ENCODE assay signal across 16 cellular contexts in genomic region chr5:139368613-139369012, GRCh38. TPM values are rescaled to one million over a fixed set of nuclear protein-coding genes. Genes with fewer than 3 reads are reported as not detected.
A peak's percentile ranks its signal among the peaks of the same experiment; 100 is the strongest.
DNase-seq lines count a peak whose midpoint lies in the region; ATAC-seq, FAIRE-seq and TF ChIP-seq lines count a peak whose summit lies in the region.
"Had no signal": no experiment of that assay in that cellular context is flagged by ENCODE, and none has a peak within 500 bp of the region (broad histone marks: within the 10 kb centered on the region; RNA-seq: fewer than 3 reads in every experiment).

No MANE protein-coding gene starts in this region.

- ATAC-seq in IMR-90 (ENCODE audit: low read depth) (peak; percentile 7; the same call in 1 of the 2 replicates), GM12878 (no peak)
- ATAC-seq: activated T-helper 17 cell treated with anti-CD3 and anti-CD28 coated beads, Interleukin-2, amount 50 U/mL, for 72 hours; esophagus mucosa had no signal

- no peak overlapping the region for H3K4ac ChIP-seq in IMR-90 (ENCODE audit: low read depth, low read length)

- H3F3A ChIP-seq in neural progenitor cell (ENCODE audit: low read depth), result peaks cover 16% of the 10 kb centered on the region

- H3K27ac Mint-ChIP-seq in neural progenitor cell (no peak overlapping the region), Caco-2 (ENCODE audit: unreplicated experiment) (no peak overlapping the region)
- H3K27ac Mint-ChIP-seq: activated T-helper 17 cell treated with anti-CD3 and anti-CD28 coated beads, Interleukin-2, amount 50 U/mL, for 72 hours had no signal

- no peaks in the 10 kb centered on the region for H3K27me3 Mint-ChIP-seq in neural progenitor cell (ENCODE audit: insufficient read depth, low read depth)
- no peaks in the 10 kb centered on the region for H3K27me3 Mint-ChIP-seq in Caco-2 (ENCODE audit: insufficient read depth, unreplicated experiment)
- H3K27me3 Mint-ChIP-seq: activated T-helper 17 cell treated with anti-CD3 and anti-CD28 coated beads, Interleukin-2, amount 50 U/mL, for 72 hours had no signal

- H3K56ac ChIP-seq in IMR-90 (ENCODE audit: extremely low read depth, insufficient read depth, low read length), result no peak overlapping the region

- no peaks in the 10 kb centered on the region for H3K4me1 Mint-ChIP-seq in neural progenitor cell
- H3K4me1 Mint-ChIP-seq in Caco-2 (ENCODE audit: low read depth, unreplicated experiment), result no peaks in the 10 kb centered on the region

- H3K4me2 ChIP-seq in IMR-90 (ENCODE audit: low read depth, low read length) (peak overlapping the region; percentile 44), GM12878 (ENCODE audit: control insufficient read depth, insufficient read depth) (no peak overlapping the region), neural progenitor cell (no peak overlapping the region)

- H2AK5ac ChIP-seq in IMR-90 (ENCODE audit: low read depth, low read length), result no peak overlapping the region

- H3K27ac ChIP-seq in IMR-90 (ENCODE audit: insufficient read depth, low read length) (peak overlapping the region; percentile 40; the same call in 1 of the 2 replicates), GM12878 (ENCODE audit: control insufficient read depth, insufficient read depth) (no peak overlapping the region), neural progenitor cell (no peak overlapping the region)
- H3K27ac ChIP-seq: tibial nerve had no signal

- H3K36me3 Mint-ChIP-seq in neural progenitor cell (peaks cover 33% of the 10 kb centered on the region), Caco-2 (ENCODE audit: insufficient read depth, unreplicated experiment) (peaks cover 54% of the 10 kb centered on the region)

- POLR2A ChIA-PET in IMR-90 (lab: Charles Lee; ENCODE audit: unreplicated experiment) (no interaction called here), GM12878 (lab: Charles Lee) (interaction anchor here (1.2 kb wide), 1 partner anchor 84 kb away, joined by 3 read pairs; no protein-coding TSS in a partner anchor), Caco-2 (lab: Charles Lee) (no interaction called here)

- TF ChIP-seq POLR2A in IMR-90 (IDR thresholded peaks at IDR 0.05; ENCODE audit: low read depth, low read length) (no peak), GM12878 (IDR thresholded peaks at IDR 0.05; ENCODE audit: low read depth, low read length) (no peak)

- H4K5ac ChIP-seq in IMR-90 (ENCODE audit: low read depth, low read length), result no peak overlapping the region

- no peak for TF ChIP-seq EP300 in GM12878 (IDR thresholded peaks at IDR 0.05; ENCODE audit: borderline replicate concordance in 1 of 2, control insufficient read depth in 1 of 2, low read depth in 2 of 2, low read length in 2 of 2)

- no peak overlapping the region for H3K14ac ChIP-seq in IMR-90 (replicated peaks; ENCODE audit: low read depth, low read length)

- TF ChIP-seq RAD21 in IMR-90 (IDR thresholded peaks at IDR 0.05; ENCODE audit: low read length) (peak; percentile 27; the same call in 1 of the 2 replicates), GM12878 (IDR thresholded peaks at IDR 0.05; ENCODE audit: insufficient read depth, low read depth, low read length) (0 out of 2 replicates have a peak, but pooled peaks have one; percentile 5)

- CTCF ChIA-PET in IMR-90 (lab: Yijun Ruan, JAX) (interaction anchor here (0.6 kb wide), 1 partner anchor 793 kb away, joined by 5 read pairs; the partner anchor contains the start of gene HSPA9), GM12878 (lab: Yijun Ruan, JAX) (interaction anchor here (0.9 to 2.8 kb wide), 7 partner anchors 21 to 123 kb away, joined by 3 to 17 read pairs (median 3); partner anchors contain the start of gene MZB1), Caco-2 (lab: Charles Lee) (interaction anchor here (0.6 to 1.0 kb wide), 3 partner anchors 14 to 96 kb away, joined by 3 to 4 read pairs (median 3); no protein-coding TSS in a partner anchor)

- H3K9me3 Mint-ChIP-seq in neural progenitor cell (no peaks in the 10 kb centered on the region), Caco-2 (ENCODE audit: unreplicated experiment) (no peaks in the 10 kb centered on the region)
- H3K9me3 Mint-ChIP-seq: activated T-helper 17 cell treated with anti-CD3 and anti-CD28 coated beads, Interleukin-2, amount 50 U/mL, for 72 hours had no signal

- RAD21 ChIA-PET in GM12878 (lab: Charles Lee; ENCODE audit: unreplicated experiment), result interaction anchor here (1.0 to 1.4 kb wide), 3 partner anchors 9 to 118 kb away, joined by 3 to 10 read pairs (median 3); no protein-coding TSS in a partner anchor

- no peak overlapping the region for H2BK15ac ChIP-seq in IMR-90 (ENCODE audit: low read depth, low read length)

- peak; percentile 33 for DNase-seq in G401 (ENCODE audit: low spot score)
- DNase-seq in IMR-90, result peak; percentile 29
- DNase-seq in GM12878 (ENCODE audit: low read depth, low spot score), result no peak
- no peak for DNase-seq in neural progenitor cell (ENCODE audit: low spot score)
- DNase-seq in NCI-H774 (lab: John Stamatoyannopoulos, UW), result no peak
- DNase-seq in NCI-H345 (lab: John Stamatoyannopoulos, UW), result no peak
- no peak for DNase-seq in Caco-2
- no peak for DNase-seq in activated CD4-positive, alpha-beta T cell treated with anti-CD3 and anti-CD28 coated beads, Interleukin-2, amount 50 U/mL, for 4 hours
- DNase-seq: activated CD4-positive, alpha-beta T cell treated with anti-CD3 and anti-CD28 coated beads for 1 hour; DMS153; NCI-H1105; NCI-H748 treated with DMSO at 0.1 percent for 48 hours; retina had no signal

- WGBS in IMR-90 (ENCODE audit: extremely low coverage in 2 of 2, insufficient read length in 1 of 2), 2 experiments, result no CpG with 5 or more reads among the region's 2 CpGs
- 98% methylated on average over 2 of the region's 2 CpGs for WGBS in GM12878 (ENCODE audit: insufficient coverage, insufficient replicate concordance, low lambda C conversion rate, missing lambda C conversion rate)

- H2BK20ac ChIP-seq in IMR-90 (ENCODE audit: low read depth, low read length), result no peak overlapping the region

- no peak overlapping the region for H2AFZ ChIP-seq in IMR-90 (replicated peaks; ENCODE audit: low read length, poor library complexity)
- no peak overlapping the region for H2AFZ ChIP-seq in GM12878 (ENCODE audit: control insufficient read depth, low read depth, low read length)
- H2AFZ ChIP-seq in neural progenitor cell (replicated peaks), result no peak overlapping the region

- 0 out of 2 replicates have a peak overlapping the region, but pooled peaks have one; percentile 21 for H3K23ac ChIP-seq in IMR-90 (ENCODE audit: low read depth, low read length)

- no peak overlapping the region for H2BK120ac ChIP-seq in IMR-90 (ENCODE audit: low read depth, low read length)

- no peak overlapping the region for H2AK9ac ChIP-seq in IMR-90 (replicated peaks; ENCODE audit: low read depth, low read length, poor library complexity)

- dilution Hi-C loops in IMR-90 (cut with HindIII; ENCODE audit: low sequenced_read_pairs, unreplicated experiment), result no loop called here

- intact Hi-C loops in IMR-90 (cut with micrococcal nuclease), result no loop called here
- intact Hi-C loops in GM12878 (cut with micrococcal nuclease; ENCODE audit: unreplicated experiment), result no loop called here
- intact Hi-C loops in Caco-2 (cut with micrococcal nuclease; ENCODE audit: unreplicated experiment), result no loop called here

- SMC1A ChIA-PET in GM12878 (lab: Charles Lee; ENCODE audit: uncharacterized antibody, unreplicated experiment), result interaction anchor here (0.5 to 1.9 kb wide), 5 partner anchors 11 to 347 kb away, joined by 4 to 6 read pairs (median 5); no protein-coding TSS in a partner anchor

- BruUV-seq in IMR-90 (replicated peaks; lab: Mats Ljungman, UMichigan) (no TSS peak), GM12878 (replicated peaks; lab: Mats Ljungman, UMichigan) (no TSS peak), Caco-2 (replicated peaks; lab: Mats Ljungman, UMichigan) (no TSS peak)

- FAIRE-seq in GM12878 (lab: Jason Lieb, UNC), result no peak

- no peak overlapping the region; the same call in 1 of the 2 replicates for H3K18ac ChIP-seq in IMR-90 (ENCODE audit: low read depth, low read length)

- H3K36me3 ChIP-seq in IMR-90 (ENCODE audit: control insufficient read depth, insufficient read depth, low read length) (peaks cover 44% of the 10 kb centered on the region), GM12878 (ENCODE audit: control insufficient read depth in 2 of 2, insufficient read depth in 2 of 2, low read length in 1 of 2) (peaks cover 6 to 25% of the 10 kb centered on the region in 2 experiments; a peak in 3 of 4 replicates), neural progenitor cell (peaks cover 27% of the 10 kb centered on the region), Caco-2 (ENCODE audit: control insufficient read depth, insufficient read depth, low read length) (0 out of 2 replicates have a peak, but pooled peaks cover 1% of the 10 kb centered on the region)

- H3K4me1 ChIP-seq in IMR-90 (ENCODE audit: control insufficient read depth, insufficient read depth, low read length), result peaks cover 11% of the 10 kb centered on the region
- H3K4me1 ChIP-seq in GM12878 (ENCODE audit: control insufficient read depth, insufficient read depth, low read length), result no peaks in the 10 kb centered on the region
- no peaks in the 10 kb centered on the region for H3K4me1 ChIP-seq in neural progenitor cell
- no peaks in the 10 kb centered on the region for H3K4me1 ChIP-seq in Caco-2

- no peaks in the 10 kb centered on the region for H3K9me3 ChIP-seq in IMR-90 (ENCODE audit: control insufficient read depth, insufficient read depth, low read length)
- H3K9me3 ChIP-seq in GM12878 (replicated peaks; ENCODE audit: control insufficient read depth, insufficient read depth, low read length), result no peaks in the 10 kb centered on the region
- no peaks in the 10 kb centered on the region for H3K9me3 ChIP-seq in neural progenitor cell (ENCODE audit: low read depth)
- H3K9me3 ChIP-seq in Caco-2, result no peaks in the 10 kb centered on the region
- H3K9me3 ChIP-seq: tibial nerve had no signal

- in situ Hi-C loops in G401 (cut with HindIII; ENCODE audit: low sequenced_read_pairs) (no loop called here), IMR-90 (cut with MboI; ENCODE audit: low sequenced_read_pairs) (no loop called here), GM12878 (cut with MboI) (no loop called here)

- H4K20me1 ChIP-seq in IMR-90 (ENCODE audit: insufficient read depth, low read length) (peaks cover 24% of the 10 kb centered on the region; the same call in 1 of the 2 replicates), GM12878 (ENCODE audit: control insufficient read depth, insufficient read depth) (no peaks in the 10 kb centered on the region), neural progenitor cell (ENCODE audit: low read depth) (peaks cover 33% of the 10 kb centered on the region)

- no peak overlapping the region for H3K4me3 ChIP-seq in IMR-90 (ENCODE audit: insufficient read depth, low read depth, low read length)
- no peak overlapping the region for H3K4me3 ChIP-seq in GM12878
- no peak overlapping the region for H3K4me3 ChIP-seq in neural progenitor cell
- H3K4me3 ChIP-seq in Caco-2 (ENCODE audit: low read depth, low read length), result no peak overlapping the region
- H3K4me3 ChIP-seq: tibial nerve had no signal

- no peaks in the 10 kb centered on the region for H3K27me3 ChIP-seq in IMR-90 (ENCODE audit: control insufficient read depth, insufficient read depth, low read length)
- H3K27me3 ChIP-seq in GM12878 (replicated peaks in 1 of 2; ENCODE audit: control insufficient read depth in 2 of 2, insufficient read depth in 2 of 2, low read length in 1 of 2), result no peaks in the 10 kb centered on the region
- no peaks in the 10 kb centered on the region for H3K27me3 ChIP-seq in neural progenitor cell
- no peaks in the 10 kb centered on the region for H3K27me3 ChIP-seq in Caco-2 (replicated peaks; ENCODE audit: control insufficient read depth, insufficient read depth, low read length)
- H3K27me3 ChIP-seq: tibial nerve had no signal

- peaks cover 13% of the 10 kb centered on the region for H3K9me1 ChIP-seq in IMR-90 (ENCODE audit: insufficient read depth, low read length)

- TF ChIP-seq CTCF in IMR-90 (conservative IDR thresholded peaks at IDR 0.05; ENCODE audit: low read depth, low read length), result 0 out of 2 replicates have a peak, but pooled peaks have one; percentile 19
- peak in 1 of 3 experiments; percentile 29; a peak in 1 of 6 replicates for TF ChIP-seq CTCF in GM12878 (IDR thresholded peaks at IDR 0.05 in 2 of 3, conservative IDR thresholded peaks at IDR 0.05 in 1 of 3; ENCODE audit: control insufficient read depth in 2 of 3, extremely low read depth in 1 of 3, insufficient read depth in 1 of 3, low read depth in 3 of 3, low read length in 3 of 3)
- TF ChIP-seq CTCF in neural progenitor cell (IDR thresholded peaks at IDR 0.05), result peak; percentile 10
- TF ChIP-seq CTCF in Caco-2 (IDR thresholded peaks at IDR 0.05; ENCODE audit: insufficient read depth in 1 of 2, low read depth in 1 of 2, low read length in 1 of 2, severe bottlenecking in 1 of 2, unreplicated experiment in 1 of 2), result no peak

- no peak overlapping the region for H4K8ac ChIP-seq in IMR-90 (ENCODE audit: low read depth in 2 of 2, low read length in 2 of 2)

- no peaks in the 10 kb centered on the region for H3K79me2 ChIP-seq in GM12878 (ENCODE audit: control insufficient read depth, insufficient read depth, low read length)
- H3K79me2 ChIP-seq in neural progenitor cell (ENCODE audit: low read depth), result peaks cover 19% of the 10 kb centered on the region

- peaks cover 18 to 50% of the 10 kb centered on the region in 2 experiments for H3K79me1 ChIP-seq in IMR-90 (ENCODE audit: low read depth in 1 of 2, low read length in 2 of 2)

- H3K9ac ChIP-seq in IMR-90 (ENCODE audit: low read depth, low read length), result no peak overlapping the region
- H3K9ac ChIP-seq in GM12878 (ENCODE audit: control insufficient read depth, insufficient read depth, low read length), result no peak overlapping the region
- no peak overlapping the region for H3K9ac ChIP-seq in neural progenitor cell

- H2BK5ac ChIP-seq in IMR-90 (ENCODE audit: low read depth, low read length, poor library complexity, severe bottlenecking), result peak overlapping the region; percentile 11

- H3K4me3 Mint-ChIP-seq in neural progenitor cell (no peak overlapping the region), Caco-2 (ENCODE audit: unreplicated experiment) (no peak overlapping the region)
- H3K4me3 Mint-ChIP-seq: activated T-helper 17 cell treated with anti-CD3 and anti-CD28 coated beads, Interleukin-2, amount 50 U/mL, for 72 hours had no signal

- no peak overlapping the region for H4K91ac ChIP-seq in IMR-90 (ENCODE audit: insufficient read depth, low read depth, low read length)

RNA-seq across cellular contexts. Expression of gene SLC23A1, which starts 14.5 kb away (rescaled TPM):
- not detected in 2 replicates for total RNA-seq in G401 (2014; rRNA removed; shearing (Covaris generic))
- total RNA-seq in IMR-90 (2012; rRNA removed), result not detected in 2 replicates
- polyA plus RNA-seq in IMR-90 (2012; rRNA removed), result not detected in 2 replicates
- 0.08 TPM in 1 of 2 replicates, not detected in the other for polyA plus RNA-seq in IMR-90 (2012; cell fraction: cytosol; rRNA removed)
- 0.03 and 0.04 TPM in 2 replicates for polyA plus RNA-seq in IMR-90 (2012; cell fraction: nucleus; rRNA removed; ENCODE audit: low replicate concordance)
- total RNA-seq in GM12878 (2013; cell fraction: nucleolus; rRNA removed), result 24.3 and 24.7 TPM in 2 replicates
- total RNA-seq in GM12878 (2014; rRNA removed), result 0.98 and 1.2 TPM in 2 replicates
- 1.7 and 2.4 TPM in 2 replicates for total RNA-seq in GM12878 (2014; rRNA removed; fragmentation: Illumina TruSeq; extraction: Trizol)
- 4.1 and 4.7 TPM in 2 replicates for total RNA-seq in GM12878 (2021)
- polyA plus RNA-seq in GM12878 (2011; ENCODE audit: low read depth), result 1.2 TPM
- 1.1 and 1.5 TPM in 2 replicates for polyA plus RNA-seq in GM12878 (2011; rRNA removed)
- polyA plus RNA-seq in GM12878 (2011; cell fraction: cytosol; rRNA removed), result 1.2 and 1.3 TPM in 2 replicates
- polyA plus RNA-seq in GM12878 (2011; cell fraction: nucleus; rRNA removed), result 18.8 and 22.0 TPM in 2 replicates
- polyA plus RNA-seq in GM12878 (2012), result 3.3 and 4.3 TPM in 2 replicates
- polyA plus RNA-seq in GM12878 (2014; fragmentation: Illumina TruSeq; extraction: Trizol), result 0.95 and 1.7 TPM in 2 replicates
- under 1 TPM; 0.35 to 0.74 TPM for polyA plus RNA-seq in GM12878 (2014; fragmentation: Nextera tagmentation; extraction: Ambion mirVana)
- 3.2 and 3.3 TPM in 2 replicates for polyA plus RNA-seq in GM12878 (2014; rRNA removed)
- 1 to 10 TPM; 1.5 to 1.6 TPM for polyA plus RNA-seq in GM12878 (2016; fragmentation: Nextera tagmentation; extraction: Ambion mirVana)
- polyA minus RNA-seq in GM12878 (2011; rRNA and poly(A)+ RNA removed), result 5.6 and 11.2 TPM in 2 replicates
- polyA minus RNA-seq in GM12878 (2011; cell fraction: cytosol; rRNA and poly(A)+ RNA removed), result not detected in 2 replicates
- 9.8 and 16.2 TPM in 2 replicates for polyA minus RNA-seq in GM12878 (2011; cell fraction: nucleus; rRNA and poly(A)+ RNA removed)
- not detected in 2 replicates for total RNA-seq in neural progenitor cell (ENCODE audit: low replicate concordance)
- total RNA-seq in Caco-2 (2022), result 20.4 and 24.0 TPM in 2 replicates
- total RNA-seq: tibial nerve had no signal

RNA-seq across cellular contexts. Expression of gene MZB1, which starts 21.1 kb away (rescaled TPM):
- not detected in 2 replicates for total RNA-seq in G401 (2014; rRNA removed; shearing (Covaris generic))
- total RNA-seq in IMR-90 (2012; rRNA removed) (not detected in 2 replicates), GM12878 (2014; rRNA removed) (211 and 238 TPM in 2 replicates), GM12878 (2014; rRNA removed; fragmentation: Illumina TruSeq; extraction: Trizol) (132 and 157 TPM in 2 replicates), GM12878 (2021) (200 and 218 TPM in 2 replicates), neural progenitor cell (ENCODE audit: low replicate concordance) (0.53 TPM in 1 of 2 replicates, not detected in the other), Caco-2 (2022) (not detected in 2 replicates)
- polyA plus RNA-seq in IMR-90 (2012; rRNA removed) (not detected in 2 replicates), GM12878 (2011; rRNA removed) (37.4 and 65.2 TPM in 2 replicates), GM12878 (2014; fragmentation: Illumina TruSeq; extraction: Trizol) (44.1 and 147 TPM in 2 replicates), GM12878 (2014; fragmentation: Nextera tagmentation; extraction: Ambion mirVana) (10 to 100 TPM; 19.3 to 56.9 TPM), GM12878 (2014; rRNA removed) (291 and 321 TPM in 2 replicates), GM12878 (2016; fragmentation: Nextera tagmentation; extraction: Ambion mirVana) (100 to 1,000 TPM; 369 to 406 TPM)
- not detected in 2 replicates for polyA plus RNA-seq in IMR-90 (2012; cell fraction: cytosol; rRNA removed)
- polyA plus RNA-seq in IMR-90 (2012; cell fraction: nucleus; rRNA removed; ENCODE audit: low replicate concordance), result 0.14 TPM in 1 of 2 replicates, not detected in the other
- total RNA-seq in GM12878 (2013; cell fraction: nucleolus; rRNA removed), result 108 and 124 TPM in 2 replicates
- 170 TPM for polyA plus RNA-seq in GM12878 (2011; ENCODE audit: low read depth)
- 96.6 and 144 TPM in 2 replicates for polyA plus RNA-seq in GM12878 (2011; cell fraction: cytosol; rRNA removed)
- polyA plus RNA-seq in GM12878 (2011; cell fraction: nucleus; rRNA removed), result 140 and 154 TPM in 2 replicates
- 253 and 361 TPM in 2 replicates for polyA plus RNA-seq in GM12878 (2012)
- polyA minus RNA-seq in GM12878 (2011; rRNA and poly(A)+ RNA removed), result 43.4 and 79.0 TPM in 2 replicates
- 21.8 and 23.1 TPM in 2 replicates for polyA minus RNA-seq in GM12878 (2011; cell fraction: cytosol; rRNA and poly(A)+ RNA removed)
- 58.2 and 93.9 TPM in 2 replicates for polyA minus RNA-seq in GM12878 (2011; cell fraction: nucleus; rRNA and poly(A)+ RNA removed)

RNA-seq across cellular contexts. Expression of gene PROB1, which starts 26.3 kb away (rescaled TPM):
- 0.55 and 0.78 TPM in 2 replicates for total RNA-seq in G401 (2014; rRNA removed; shearing (Covaris generic))
- under 0.01 TPM in 2 replicates for total RNA-seq in IMR-90 (2012; rRNA removed)
- 0.36 and 0.38 TPM in 2 replicates for polyA plus RNA-seq in IMR-90 (2012; rRNA removed)
- polyA plus RNA-seq in IMR-90 (2012; cell fraction: cytosol; rRNA removed), result 0.29 and 0.45 TPM in 2 replicates
- polyA plus RNA-seq in IMR-90 (2012; cell fraction: nucleus; rRNA removed; ENCODE audit: low replicate concordance), result 1.4 and 1.9 TPM in 2 replicates
- 3.5 and 4.4 TPM in 2 replicates for total RNA-seq in GM12878 (2013; cell fraction: nucleolus; rRNA removed)
- 3.0 and 3.8 TPM in 2 replicates for total RNA-seq in GM12878 (2014; rRNA removed)
- 1.7 and 2.0 TPM in 2 replicates for total RNA-seq in GM12878 (2014; rRNA removed; fragmentation: Illumina TruSeq; extraction: Trizol)
- 6.0 and 6.5 TPM in 2 replicates for total RNA-seq in GM12878 (2021)
- polyA plus RNA-seq in GM12878 (2011; ENCODE audit: low read depth), result 1.4 TPM
- 0.59 and 1.1 TPM in 2 replicates for polyA plus RNA-seq in GM12878 (2011; rRNA removed)
- 1.3 and 2.2 TPM in 2 replicates for polyA plus RNA-seq in GM12878 (2011; cell fraction: cytosol; rRNA removed)
- polyA plus RNA-seq in GM12878 (2011; cell fraction: nucleus; rRNA removed), result 3.4 and 4.5 TPM in 2 replicates
- polyA plus RNA-seq in GM12878 (2012), result 3.8 and 5.2 TPM in 2 replicates
- polyA plus RNA-seq in GM12878 (2014; fragmentation: Illumina TruSeq; extraction: Trizol), result 0.78 and 1.4 TPM in 2 replicates
- under 1 TPM; 0.14 to 0.58 TPM for polyA plus RNA-seq in GM12878 (2014; fragmentation: Nextera tagmentation; extraction: Ambion mirVana)
- polyA plus RNA-seq in GM12878 (2014; rRNA removed), result 4.7 and 5.1 TPM in 2 replicates
- polyA plus RNA-seq in GM12878 (2016; fragmentation: Nextera tagmentation; extraction: Ambion mirVana), result 1 to 10 TPM; 6.2 to 8.1 TPM
- polyA minus RNA-seq in GM12878 (2011; rRNA and poly(A)+ RNA removed), result 0.95 and 1.9 TPM in 2 replicates
- polyA minus RNA-seq in GM12878 (2011; cell fraction: cytosol; rRNA and poly(A)+ RNA removed), result 0.73 and 1.1 TPM in 2 replicates
- 3.4 and 6.2 TPM in 2 replicates for polyA minus RNA-seq in GM12878 (2011; cell fraction: nucleus; rRNA and poly(A)+ RNA removed)
- total RNA-seq in neural progenitor cell (ENCODE audit: low replicate concordance), result 0.67 and 2.6 TPM in 2 replicates
- 2.7 and 2.9 TPM in 2 replicates for total RNA-seq in Caco-2 (2022)

RNA-seq across cellular contexts. Expression of gene PAIP2, which starts 27.0 kb away (rescaled TPM):
- 70.2 and 79.6 TPM in 2 replicates for total RNA-seq in G401 (2014; rRNA removed; shearing (Covaris generic))
- 41.9 and 95.0 TPM in 2 replicates for total RNA-seq in IMR-90 (2012; rRNA removed)
- 48.8 and 59.5 TPM in 2 replicates for polyA plus RNA-seq in IMR-90 (2012; rRNA removed)
- 11.6 and 15.5 TPM in 2 replicates for polyA plus RNA-seq in IMR-90 (2012; cell fraction: cytosol; rRNA removed)
- 5.3 and 32.3 TPM in 2 replicates for polyA plus RNA-seq in IMR-90 (2012; cell fraction: nucleus; rRNA removed; ENCODE audit: low replicate concordance)
- 42.6 and 50.2 TPM in 2 replicates for total RNA-seq in GM12878 (2013; cell fraction: nucleolus; rRNA removed)
- 49.9 and 55.2 TPM in 2 replicates for total RNA-seq in GM12878 (2014; rRNA removed)
- 57.6 and 58.4 TPM in 2 replicates for total RNA-seq in GM12878 (2014; rRNA removed; fragmentation: Illumina TruSeq; extraction: Trizol)
- total RNA-seq in GM12878 (2021), result 60.5 and 71.1 TPM in 2 replicates
- 70.0 TPM for polyA plus RNA-seq in GM12878 (2011; ENCODE audit: low read depth)
- 143 and 198 TPM in 2 replicates for polyA plus RNA-seq in GM12878 (2011; rRNA removed)
- polyA plus RNA-seq in GM12878 (2011; cell fraction: cytosol; rRNA removed), result 55.0 and 60.8 TPM in 2 replicates
- polyA plus RNA-seq in GM12878 (2011; cell fraction: nucleus; rRNA removed), result 32.5 and 35.7 TPM in 2 replicates
- polyA plus RNA-seq in GM12878 (2012), result 95.1 and 144 TPM in 2 replicates
- polyA plus RNA-seq in GM12878 (2014; fragmentation: Illumina TruSeq; extraction: Trizol), result 105 and 125 TPM in 2 replicates
- polyA plus RNA-seq in GM12878 (2014; fragmentation: Nextera tagmentation; extraction: Ambion mirVana), result 100 to 1,000 TPM; 100 to 113 TPM
- 51.8 and 67.3 TPM in 2 replicates for polyA plus RNA-seq in GM12878 (2014; rRNA removed)
- 100 to 1,000 TPM; 153 to 154 TPM for polyA plus RNA-seq in GM12878 (2016; fragmentation: Nextera tagmentation; extraction: Ambion mirVana)
- polyA minus RNA-seq in GM12878 (2011; rRNA and poly(A)+ RNA removed), result 35.6 and 57.1 TPM in 2 replicates
- 26.6 and 28.4 TPM in 2 replicates for polyA minus RNA-seq in GM12878 (2011; cell fraction: cytosol; rRNA and poly(A)+ RNA removed)
- polyA minus RNA-seq in GM12878 (2011; cell fraction: nucleus; rRNA and poly(A)+ RNA removed), result 12.2 and 16.5 TPM in 2 replicates
- 115 and 201 TPM in 2 replicates for total RNA-seq in neural progenitor cell (ENCODE audit: low replicate concordance)
- 73.6 and 83.6 TPM in 2 replicates for total RNA-seq in Caco-2 (2022)

RNA-seq across cellular contexts. Expression of gene SPATA24, which starts 35.3 kb away (rescaled TPM):
- 10.6 and 24.7 TPM in 2 replicates for total RNA-seq in G401 (2014; rRNA removed; shearing (Covaris generic))
- total RNA-seq in IMR-90 (2012; rRNA removed) (4.3 and 4.4 TPM in 2 replicates), GM12878 (2014; rRNA removed) (5.1 and 8.1 TPM in 2 replicates), GM12878 (2014; rRNA removed; fragmentation: Illumina TruSeq; extraction: Trizol) (6.3 and 8.1 TPM in 2 replicates), GM12878 (2021) (4.1 and 5.6 TPM in 2 replicates), neural progenitor cell (ENCODE audit: low replicate concordance) (15.2 and 15.7 TPM in 2 replicates), Caco-2 (2022) (10.1 and 10.2 TPM in 2 replicates)
- polyA plus RNA-seq in IMR-90 (2012; rRNA removed) (3.8 and 4.1 TPM in 2 replicates), GM12878 (2011; rRNA removed) (5.3 and 6.0 TPM in 2 replicates), GM12878 (2014; fragmentation: Illumina TruSeq; extraction: Trizol) (6.1 and 9.8 TPM in 2 replicates), GM12878 (2014; fragmentation: Nextera tagmentation; extraction: Ambion mirVana) (1 to 10 TPM; 7.6 to 8.5 TPM), GM12878 (2014; rRNA removed) (7.1 and 7.2 TPM in 2 replicates), GM12878 (2016; fragmentation: Nextera tagmentation; extraction: Ambion mirVana) (1 to 10 TPM; 7.0 to 7.4 TPM)
- polyA plus RNA-seq in IMR-90 (2012; cell fraction: cytosol; rRNA removed), result 1.2 and 2.1 TPM in 2 replicates
- 1.9 and 5.1 TPM in 2 replicates for polyA plus RNA-seq in IMR-90 (2012; cell fraction: nucleus; rRNA removed; ENCODE audit: low replicate concordance)
- 8.9 and 9.5 TPM in 2 replicates for total RNA-seq in GM12878 (2013; cell fraction: nucleolus; rRNA removed)
- 8.4 TPM for polyA plus RNA-seq in GM12878 (2011; ENCODE audit: low read depth)
- 2.9 and 3.7 TPM in 2 replicates for polyA plus RNA-seq in GM12878 (2011; cell fraction: cytosol; rRNA removed)
- polyA plus RNA-seq in GM12878 (2011; cell fraction: nucleus; rRNA removed), result 3.2 and 4.8 TPM in 2 replicates
- polyA plus RNA-seq in GM12878 (2012), result 7.6 and 8.6 TPM in 2 replicates
- polyA minus RNA-seq in GM12878 (2011; rRNA and poly(A)+ RNA removed), result 2.2 and 2.6 TPM in 2 replicates
- not detected in 2 replicates for polyA minus RNA-seq in GM12878 (2011; cell fraction: cytosol; rRNA and poly(A)+ RNA removed)
- 2.3 and 3.4 TPM in 2 replicates for polyA minus RNA-seq in GM12878 (2011; cell fraction: nucleus; rRNA and poly(A)+ RNA removed)

Comparison
In these comparisons a context has a peak if more than half of its experiments do, and no peak if none do; other contexts are left out.
1. DNase-seq: peak in G401 (single experiment) and IMR-90 (single experiment); none in GM12878 (single experiment), neural progenitor cell (single experiment), NCI-H774 (single experiment), NCI-H345 (single experiment), Caco-2 (0 of 2) and activated CD4-positive, alpha-beta T cell treated with anti-CD3 and anti-CD28 coated beads, Interleukin-2, amount 50 U/mL, for 4 hours (0 of 2).
2. CTCF ChIP-seq: peak in IMR-90 (single experiment) and neural progenitor cell (single experiment); none in Caco-2 (0 of 2).
3. RNA of gene MZB1, which starts 21.1 kb away (total RNA-seq): 108 to 238 TPM in GM12878; not detected in Caco-2, 0.53 TPM in neural progenitor cell, not detected in G401 and not detected in IMR-90; every median in the first group is over 10 times any median in the second.